ENCODE assay signal across 15 cellular contexts in the genomic region with DNA sequence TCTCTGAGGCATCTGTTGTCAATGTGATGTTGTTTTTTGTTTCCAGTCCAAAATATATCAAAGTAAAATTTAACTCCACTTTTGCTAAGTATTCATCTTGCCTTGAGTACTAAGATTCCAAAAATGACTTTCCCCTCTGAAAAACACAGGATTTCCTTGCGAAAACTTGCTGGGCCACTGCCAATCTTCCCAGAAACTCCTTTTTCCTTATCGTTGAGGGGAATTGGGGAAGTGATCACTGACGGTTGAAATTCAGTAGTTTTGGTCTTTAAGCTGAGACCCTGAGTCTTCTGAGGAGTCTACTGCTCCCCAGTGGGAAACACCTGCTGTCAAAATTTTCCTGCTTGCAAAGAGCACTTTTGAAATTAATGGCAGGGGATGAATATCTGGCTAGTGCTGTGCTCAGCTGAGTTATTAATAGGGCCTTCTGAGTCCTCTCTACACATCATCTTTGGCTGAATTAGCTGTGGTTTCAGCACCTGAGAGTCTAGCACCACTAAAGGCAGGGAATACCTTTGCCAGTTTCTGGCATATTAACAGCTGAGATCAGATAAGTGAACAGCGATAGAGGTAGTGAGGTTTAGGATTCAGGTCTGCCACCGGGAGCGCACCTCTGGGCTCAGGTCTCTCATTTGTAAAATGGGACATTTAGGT. TPM values are rescaled to one million over a fixed set of nuclear protein-coding genes. Genes with fewer than 3 reads are reported as not detected.
"Had no signal": no experiment of that assay in that cellular context is flagged by ENCODE, and none has a peak within 500 bp of the region (broad histone marks: within the 10 kb centered on the region; RNA-seq: fewer than 3 reads in every experiment).

No MANE protein-coding gene starts in this region.

- H3K9me3 ChIP-seq: esophagus squamous epithelium, tibial nerve had no signal

- DNase-seq: activated B cell treated with CpG ODN at 0.5 μM for 24 hours; activated CD4-positive, alpha-beta memory T cell treated with anti-CD3 and anti-CD28 coated beads for 36 hours; activated CD4-positive, alpha-beta T cell treated with anti-CD3 and anti-CD28 coated beads for 4 hours; activated CD8-positive, alpha-beta memory T cell treated with anti-CD3 and anti-CD28 coated beads, Interleukin-2, amount 10 ng/mL, durations not matched to agents 7 days and 5 days; dermis blood vessel endothelial cell; effector memory CD4-positive, alpha-beta T cell; esophagus squamous epithelium; retina; stimulated activated naive CD8-positive, alpha-beta T cell treated with anti-CD3 and anti-CD28 coated beads, Interleukin-15, Interleukin-2, amounts not matched to agents 100 U/mL and 50 U/mL, for 24 hours; substantia nigra had no signal

- H3K36me3 Mint-ChIP-seq: activated CD4-positive, alpha-beta memory T cell treated with anti-CD3 and anti-CD28 coated beads for 36 hours; activated naive CD8-positive, alpha-beta T cell had no signal

- H3K4me2 ChIP-seq: hepatocyte had no signal

- ATAC-seq: activated CD8-positive, alpha-beta memory T cell treated with anti-CD3 and anti-CD28 coated beads, Interleukin-2, amount 10 ng/mL, durations not matched to agents 7 days and 5 days; stimulated activated naive CD8-positive, alpha-beta T cell treated with anti-CD3 and anti-CD28 coated beads, Interleukin-15, Interleukin-2, amounts not matched to agents 100 U/mL and 50 U/mL, for 24 hours had no signal

- H3K27ac ChIP-seq: esophagus squamous epithelium, hepatocyte had no signal

- H3K27me3 Mint-ChIP-seq: activated CD4-positive, alpha-beta memory T cell treated with anti-CD3 and anti-CD28 coated beads for 36 hours had no signal

- H3K27me3 ChIP-seq: esophagus squamous epithelium, hepatocyte, tibial nerve had no signal

- H2AFZ ChIP-seq: hepatocyte had no signal

- H3K4me3 ChIP-seq: esophagus squamous epithelium, hepatocyte, lung, tibial nerve had no signal

- H3K4me3 Mint-ChIP-seq: activated B cell treated with CpG ODN at 0.5 μM for 24 hours; activated CD4-positive, alpha-beta memory T cell treated with anti-CD3 and anti-CD28 coated beads for 36 hours; activated CD8-positive, alpha-beta memory T cell treated with anti-CD3 and anti-CD28 coated beads, Interleukin-2, amount 10 ng/mL, durations not matched to agents 7 days and 5 days; activated naive CD8-positive, alpha-beta T cell; nephron had no signal

- H3K27ac Mint-ChIP-seq: activated B cell treated with CpG ODN at 0.5 μM for 24 hours; activated CD4-positive, alpha-beta memory T cell treated with anti-CD3 and anti-CD28 coated beads for 36 hours; activated CD8-positive, alpha-beta memory T cell treated with anti-CD3 and anti-CD28 coated beads, Interleukin-2, amount 10 ng/mL, durations not matched to agents 7 days and 5 days; activated naive CD8-positive, alpha-beta T cell; nephron had no signal

- H3K9me3 Mint-ChIP-seq: activated B cell treated with CpG ODN at 0.5 μM for 24 hours; activated CD4-positive, alpha-beta memory T cell treated with anti-CD3 and anti-CD28 coated beads for 36 hours; nephron had no signal

- H3K36me3 ChIP-seq: esophagus squamous epithelium, tibial nerve had no signal

- H3K79me2 ChIP-seq: hepatocyte had no signal

RNA-seq across cellular contexts. Expression of a gene that starts 18.0 kb away (rescaled TPM):
- total RNA-seq: activated CD4-positive, alpha-beta memory T cell treated with anti-CD3 and anti-CD28 coated beads for 36 hours; activated CD8-positive, alpha-beta memory T cell treated with anti-CD3 and anti-CD28 coated beads, Interleukin-2, amount 10 ng/mL, durations not matched to agents 7 days and 5 days had no signal
